Comparison of ENCODE assay signal across 1 cellular context in the genomic region with DNA sequence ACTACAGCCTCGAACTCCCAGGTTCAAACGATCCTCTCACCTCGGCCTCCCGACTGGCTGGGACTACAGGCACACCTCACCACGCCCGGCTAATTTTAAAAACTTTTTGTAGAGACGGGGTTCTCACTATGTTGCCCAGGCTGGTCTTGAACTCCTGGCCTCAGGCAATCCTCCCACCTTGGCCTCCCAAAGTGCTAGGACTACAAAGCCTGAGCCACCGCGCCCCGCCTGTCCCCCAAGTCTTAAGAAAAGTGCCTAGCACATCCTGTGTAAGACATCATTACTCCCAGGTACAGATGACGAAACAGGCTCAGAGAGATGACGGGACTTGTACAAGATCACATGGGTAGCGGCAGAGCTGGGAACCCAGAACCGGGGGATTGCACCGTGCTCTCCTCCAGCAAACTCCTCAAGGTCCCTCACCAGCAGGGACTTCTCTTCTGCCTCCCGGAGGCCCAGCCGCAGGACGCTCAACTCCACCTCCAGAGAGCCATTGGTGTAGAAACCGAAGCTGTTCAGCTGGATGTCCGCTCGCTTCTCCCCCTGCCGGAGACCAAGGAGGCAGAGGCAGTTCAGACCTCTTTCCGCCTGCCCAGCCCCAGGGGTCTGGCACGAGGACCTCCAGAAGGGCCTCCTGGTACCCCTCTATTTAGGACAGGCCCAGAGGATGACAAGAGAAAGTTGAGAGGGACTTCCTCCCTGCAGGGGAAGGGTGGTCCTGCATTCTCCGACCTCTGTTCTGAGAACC.
TF ChIP-seq lines count a peak whose summit lies in the region.

No MANE protein-coding gene starts in this region.

TF ChIP-seq in H1, 55 proteins besides CTCF, POLR2A, EP300 and RAD21:
- TF ChIP-seq POLR2AphosphoS5 (IDR thresholded peaks at IDR 0.05; ENCODE audit: low read depth, low read length) (peak; percentile 32; the same call in 1 of the 2 replicates), KDM4A (IDR thresholded peaks at IDR 0.05; ENCODE audit: low read depth, low read length, severe bottlenecking) (peak; percentile 10), TAF1 (IDR thresholded peaks at IDR 0.05; ENCODE audit: low read depth, low read length) (peak; percentile 78; the same call in 1 of the 2 replicates), CHD1 (IDR thresholded peaks at IDR 0.05; ENCODE audit: low read depth, low read length) (no peak), NRF1 (IDR thresholded peaks at IDR 0.05; ENCODE audit: low read depth, low read length) (no peak), SRF (IDR thresholded peaks at IDR 0.05; ENCODE audit: low read depth, low read length) (no peak), MAX (IDR thresholded peaks at IDR 0.05) (peak; percentile 67; the same call in 1 of the 2 replicates), SIX5 (IDR thresholded peaks at IDR 0.05; ENCODE audit: low read depth, low read length) (no peak), TBP (IDR thresholded peaks at IDR 0.05; ENCODE audit: low read depth, low read length) (peak; percentile 49; the same call in 1 of the 2 replicates), SIN3A (conservative IDR thresholded peaks at IDR 0.05 in 1 of 2, IDR thresholded peaks at IDR 0.05 in 1 of 2; ENCODE audit: low read depth in 1 of 2, low read length in 2 of 2) (peak in 1 of 2 experiments; percentile 70; a peak in 1 of 4 replicates), CBX5 (IDR thresholded peaks at IDR 0.05; ENCODE audit: low read depth, low read length) (no peak), CEBPB (IDR thresholded peaks at IDR 0.05; ENCODE audit: low read depth, low read length) (0 out of 2 replicates have a peak, but pooled peaks have one; percentile 1)
- TF ChIP-seq, protein P1, sequence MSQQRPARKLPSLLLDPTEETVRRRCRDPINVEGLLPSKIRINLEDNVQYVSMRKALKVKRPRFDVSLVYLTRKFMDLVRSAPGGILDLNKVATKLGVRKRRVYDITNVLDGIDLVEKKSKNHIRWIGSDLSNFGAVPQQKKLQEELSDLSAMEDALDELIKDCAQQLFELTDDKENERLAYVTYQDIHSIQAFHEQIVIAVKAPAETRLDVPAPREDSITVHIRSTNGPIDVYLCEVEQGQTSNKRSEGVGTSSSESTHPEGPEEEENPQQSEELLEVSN (IDR thresholded peaks at IDR 0.05) = peak; percentile 55; the same call in 1 of the 2 replicates
TF ChIP-seq in H1: peak in this region for 8.
